In genomic region chr12:43806737-43807072, GRCh38 we compare ENCODE assay signal across 1 cellular context.
TF ChIP-seq lines count a peak whose summit lies in the region.

No MANE protein-coding gene starts in this region.

TF ChIP-seq in IMR-90, 13 proteins besides CTCF, POLR2A, EP300 and RAD21 (continued from another document):
- TF ChIP-seq, protein P1, sequence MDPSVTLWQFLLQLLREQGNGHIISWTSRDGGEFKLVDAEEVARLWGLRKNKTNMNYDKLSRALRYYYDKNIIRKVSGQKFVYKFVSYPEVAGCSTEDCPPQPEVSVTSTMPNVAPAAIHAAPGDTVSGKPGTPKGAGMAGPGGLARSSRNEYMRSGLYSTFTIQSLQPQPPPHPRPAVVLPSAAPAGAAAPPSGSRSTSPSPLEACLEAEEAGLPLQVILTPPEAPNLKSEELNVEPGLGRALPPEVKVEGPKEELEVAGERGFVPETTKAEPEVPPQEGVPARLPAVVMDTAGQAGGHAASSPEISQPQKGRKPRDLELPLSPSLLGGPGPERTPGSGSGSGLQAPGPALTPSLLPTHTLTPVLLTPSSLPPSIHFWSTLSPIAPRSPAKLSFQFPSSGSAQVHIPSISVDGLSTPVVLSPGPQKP (IDR thresholded peaks at IDR 0.05; ENCODE audit: borderline replicate concordance, low read depth, low read length) = no peak
- TF ChIP-seq CEBPB (IDR thresholded peaks at IDR 0.05; ENCODE audit: low read depth, low read length) = no peak
- no peak for TF ChIP-seq FOS (IDR thresholded peaks at IDR 0.05; ENCODE audit: low read depth, low read length)
- TF ChIP-seq CHD1 (IDR thresholded peaks at IDR 0.05; ENCODE audit: low read depth, low read length) = no peak
- TF ChIP-seq SMC3 (IDR thresholded peaks at IDR 0.05; ENCODE audit: low read depth, low read length) = no peak
